Comparison of ENCODE assay signal across 24 cellular contexts in genomic region chr7:32293833-32294232, GRCh38.
DNase-seq lines count a peak whose midpoint lies in the region; TF ChIP-seq lines count a peak whose summit lies in the region.
"Had no signal": no experiment of that assay in that cellular context is flagged by ENCODE, and none has a peak within 500 bp of the region (broad histone marks: within the 10 kb centered on the region; RNA-seq: fewer than 3 reads in every experiment).

No MANE protein-coding gene starts in this region.

- in situ Hi-C loops in KBM-7 (cut with MboI; ENCODE audit: low pct_unique_long_range_greater_than_20kb, low sequenced_read_pairs): no loop called here

- H3K9me3 ChIP-seq in neural progenitor cell (ENCODE audit: low read depth): no peaks in the 10 kb centered on the region
- H3K9me3 ChIP-seq: MG63 had no signal

- no peak for TF ChIP-seq CTCF in neural progenitor cell (IDR thresholded peaks at IDR 0.05)

- CTCF ChIA-PET in activated naive CD4-positive, alpha-beta T cell treated with anti-CD3 and anti-CD28 coated beads, Interleukin-2, amount 10 ng/mL, durations not matched to agents 7 days and 5 days (lab: Charles Lee): no interaction called here

- peaks cover 14% of the 10 kb centered on the region for H3K4me1 Mint-ChIP-seq in neural progenitor cell
- H3K4me1 Mint-ChIP-seq in activated naive CD4-positive, alpha-beta T cell treated with anti-CD3 and anti-CD28 coated beads, Interleukin-2, amount 10 ng/mL, durations not matched to agents 7 days and 5 days: no peaks in the 10 kb centered on the region
- H3K4me1 Mint-ChIP-seq: T-helper 17 cell had no signal

- H3K36me3 Mint-ChIP-seq in neural progenitor cell: no peaks in the 10 kb centered on the region
- no peaks in the 10 kb centered on the region for H3K36me3 Mint-ChIP-seq in activated naive CD4-positive, alpha-beta T cell treated with anti-CD3 and anti-CD28 coated beads, Interleukin-2, amount 10 ng/mL, durations not matched to agents 7 days and 5 days
- H3K36me3 Mint-ChIP-seq: CD8-positive, alpha-beta T cell had no signal

- no peak overlapping the region for H3K9ac ChIP-seq in neural progenitor cell

- DNase-seq in NCI-H1092 treated with DMSO at 0.1 percent for 48 hours (lab: John Stamatoyannopoulos, UW) (peak; percentile 24), NCI-H1092 (lab: John Stamatoyannopoulos, UW) (no peak), ELF-1 (ENCODE audit: low read depth, low spot score) (peak; percentile 10), NCI-H2171 treated with DMSO at 0.1 percent for 48 hours (lab: John Stamatoyannopoulos, UW) (peak; percentile 88), neural progenitor cell (ENCODE audit: low spot score) (no peak), H4 (ENCODE audit: low spot score) (no peak), KBM-7 (no peak)
- DNase-seq in activated naive CD4-positive, alpha-beta T cell treated with anti-CD3 and anti-CD28 coated beads, Interleukin-2, amount 10 ng/mL, durations not matched to agents 7 days and 5 days: no peak
- DNase-seq: ACHN; C1 segment of cervical spinal cord; Calu3; CD8-positive, alpha-beta T cell; DMS53; GF-D8; MG63; NCI-H2029 treated with DMSO at 0.1 percent for 48 hours; NCI-H510A treated with DMSO at 0.1 percent for 48 hours; PC-9; RPMI8226; SHP77 treated with DMSO at 0.1 percent for 48 hours; SW 1271; T-helper 17 cell had no signal

- no peaks in the 10 kb centered on the region for H3K36me3 ChIP-seq in neural progenitor cell
- H3K36me3 ChIP-seq: MG63 had no signal

- no peak overlapping the region for H3K4me3 Mint-ChIP-seq in neural progenitor cell
- no peak overlapping the region for H3K4me3 Mint-ChIP-seq in activated naive CD4-positive, alpha-beta T cell treated with anti-CD3 and anti-CD28 coated beads, Interleukin-2, amount 10 ng/mL, durations not matched to agents 7 days and 5 days
- H3K4me3 Mint-ChIP-seq: CD8-positive, alpha-beta T cell; T-helper 17 cell had no signal

- H3K79me2 ChIP-seq in neural progenitor cell (ENCODE audit: low read depth): no peaks in the 10 kb centered on the region

- H3K27me3 ChIP-seq in neural progenitor cell: peaks cover 41% of the 10 kb centered on the region

- H3K9me3 Mint-ChIP-seq in neural progenitor cell: peaks cover 3% of the 10 kb centered on the region
- no peaks in the 10 kb centered on the region for H3K9me3 Mint-ChIP-seq in activated naive CD4-positive, alpha-beta T cell treated with anti-CD3 and anti-CD28 coated beads, Interleukin-2, amount 10 ng/mL, durations not matched to agents 7 days and 5 days
- H3K9me3 Mint-ChIP-seq: CD8-positive, alpha-beta T cell had no signal

- H3K4me1 ChIP-seq in neural progenitor cell: peaks cover 14% of the 10 kb centered on the region

- peaks cover 13% of the 10 kb centered on the region for H3K27me3 Mint-ChIP-seq in neural progenitor cell (ENCODE audit: insufficient read depth, low read depth)
- H3K27me3 Mint-ChIP-seq in activated naive CD4-positive, alpha-beta T cell treated with anti-CD3 and anti-CD28 coated beads, Interleukin-2, amount 10 ng/mL, durations not matched to agents 7 days and 5 days: peaks cover 31% of the 10 kb centered on the region

- H3F3A ChIP-seq in neural progenitor cell (ENCODE audit: low read depth): no peaks in the 10 kb centered on the region

- H3K27ac Mint-ChIP-seq in neural progenitor cell: no peak overlapping the region
- H3K27ac Mint-ChIP-seq in activated naive CD4-positive, alpha-beta T cell treated with anti-CD3 and anti-CD28 coated beads, Interleukin-2, amount 10 ng/mL, durations not matched to agents 7 days and 5 days: no peak overlapping the region
- H3K27ac Mint-ChIP-seq: CD8-positive, alpha-beta T cell; T-helper 17 cell had no signal

- H3K27ac ChIP-seq in neural progenitor cell: no peak overlapping the region
- H3K27ac ChIP-seq: 22Rv1, PC-9, SK-N-MC had no signal

- peak overlapping the region; percentile 10 for H3K4me2 ChIP-seq in neural progenitor cell
- H3K4me2 ChIP-seq: PC-9 had no signal

- H3K4me3 ChIP-seq in neural progenitor cell: no peak overlapping the region
- H3K4me3 ChIP-seq: MG63, PC-9, SK-N-MC had no signal

- H4K20me1 ChIP-seq in neural progenitor cell (ENCODE audit: low read depth): no peaks in the 10 kb centered on the region

- no peak overlapping the region for H2AFZ ChIP-seq in neural progenitor cell (replicated peaks)
- H2AFZ ChIP-seq: PC-9 had no signal

Comparison
In these comparisons a context has a peak if more than half of its experiments do, and no peak if none do; other contexts are left out.
1. DNase-seq: peak in NCI-H1092 treated with DMSO at 0.1 percent for 48 hours (single experiment), ELF-1 (single experiment) and NCI-H2171 treated with DMSO at 0.1 percent for 48 hours (single experiment); none in NCI-H1092 (single experiment), neural progenitor cell (single experiment), H4 (single experiment), KBM-7 (single experiment) and activated naive CD4-positive, alpha-beta T cell treated with anti-CD3 and anti-CD28 coated beads, Interleukin-2, amount 10 ng/mL, durations not matched to agents 7 days and 5 days (single experiment).